ENCODE assay signal across 19 cellular contexts in the genomic region with DNA sequence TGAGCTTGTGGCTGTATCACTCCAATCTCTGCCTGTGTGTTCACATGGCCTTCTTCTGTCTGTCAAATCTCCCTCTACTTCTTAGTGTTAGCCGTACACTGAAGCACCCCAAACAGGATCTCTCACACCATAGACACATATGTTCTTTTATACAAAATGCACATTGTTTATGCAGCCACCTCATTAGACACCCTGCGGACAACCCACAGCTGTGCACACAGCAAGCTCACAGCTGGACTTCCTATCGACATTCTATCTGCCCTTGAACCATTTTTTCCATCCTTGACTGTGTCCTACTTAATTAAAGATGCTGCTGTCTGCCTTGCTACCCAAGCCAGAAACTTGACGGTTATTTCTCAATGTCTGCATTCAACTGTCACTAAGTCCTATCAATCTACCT. TPM values are rescaled to one million over a fixed set of nuclear protein-coding genes. Genes with fewer than 3 reads are reported as not detected.
DNase-seq lines count a peak whose midpoint lies in the region; ATAC-seq and TF ChIP-seq lines count a peak whose summit lies in the region.
"Had no signal": no experiment of that assay in that cellular context is flagged by ENCODE, and none has a peak within 500 bp of the region (broad histone marks: within the 10 kb centered on the region; RNA-seq: fewer than 3 reads in every experiment).

No MANE protein-coding gene starts in this region.

- peaks cover 19% of the 10 kb centered on the region for H3K9me3 Mint-ChIP-seq in glutamatergic neuron (ENCODE audit: unreplicated experiment)
- H3K9me3 Mint-ChIP-seq: activated CD4-positive, alpha-beta memory T cell treated with anti-CD3 and anti-CD28 coated beads, Interleukin-2, amount 10 ng/mL, durations not matched to agents 7 days and 5 days had no signal

- no peak for ATAC-seq in GM18873 (IDR thresholded peaks at IDR 0.05; ENCODE audit: low FRiP score, unreplicated experiment)
- ATAC-seq: HepG2; stimulated activated naive CD8-positive, alpha-beta T cell treated with anti-CD3 and anti-CD28 coated beads, Interleukin-15, Interleukin-2, amounts not matched to agents 100 U/mL and 50 U/mL, for 24 hours had no signal

- peaks cover 6% of the 10 kb centered on the region for H3K36me3 Mint-ChIP-seq in glutamatergic neuron (ENCODE audit: unreplicated experiment)
- H3K36me3 Mint-ChIP-seq: memory B cell had no signal

- no peak overlapping the region for H3K4me3 Mint-ChIP-seq in glutamatergic neuron (ENCODE audit: unreplicated experiment)
- H3K4me3 Mint-ChIP-seq: activated CD4-positive, alpha-beta memory T cell treated with anti-CD3 and anti-CD28 coated beads, Interleukin-2, amount 10 ng/mL, durations not matched to agents 7 days and 5 days; memory B cell had no signal

- DNase-seq in COR-L47 (lab: John Stamatoyannopoulos, UW) (peak; percentile 83), NCI-H1092 (lab: John Stamatoyannopoulos, UW) (peak; percentile 12), NCI-H510A treated with DMSO at 0.1 percent for 48 hours (lab: John Stamatoyannopoulos, UW) (peak; percentile 93), glutamatergic neuron (no peak), SK-N-DZ (ENCODE audit: low spot score) (no peak), NCI-H226 (no peak), SW480 (ENCODE audit: low spot score) (no peak)
- DNase-seq: activated CD4-positive, alpha-beta memory T cell treated with anti-CD3 and anti-CD28 coated beads, Interleukin-2, amount 10 ng/mL, durations not matched to agents 7 days and 5 days; activated T-cell treated with anti-CD3 and anti-CD28 coated beads, Interleukin-2, amount 50 U/mL, for 48 hours; BE2C; effector CD8-positive, alpha-beta T cell; GM23248; MM.1S; stimulated activated naive CD8-positive, alpha-beta T cell treated with anti-CD3 and anti-CD28 coated beads, Interleukin-15, Interleukin-2, amounts not matched to agents 100 U/mL and 50 U/mL, for 24 hours had no signal

- no peak for TF ChIP-seq CTCF in glutamatergic neuron (IDR thresholded peaks at IDR 0.05; ENCODE audit: partially characterized antibody, unreplicated experiment)

- peaks cover 23% of the 10 kb centered on the region for H3K27me3 Mint-ChIP-seq in glutamatergic neuron (ENCODE audit: unreplicated experiment)
- H3K27me3 Mint-ChIP-seq: memory B cell had no signal

- no peaks in the 10 kb centered on the region for H3K4me1 Mint-ChIP-seq in glutamatergic neuron (ENCODE audit: low read depth, unreplicated experiment)

- peak overlapping the region; percentile 10 for H3K27ac Mint-ChIP-seq in glutamatergic neuron (ENCODE audit: unreplicated experiment)
- H3K27ac Mint-ChIP-seq: activated CD4-positive, alpha-beta memory T cell treated with anti-CD3 and anti-CD28 coated beads, Interleukin-2, amount 10 ng/mL, durations not matched to agents 7 days and 5 days; memory B cell had no signal

RNA-seq across cellular contexts. Expression of gene ZBTB21, which starts 3.2 kb away (rescaled TPM):
- total RNA-seq in glutamatergic neuron (ENCODE audit: unreplicated experiment), result 21.2 TPM
- 4.3 and 6.2 TPM in 2 replicates for polyA plus RNA-seq in SK-N-DZ (2014; cell fraction: cytosol; rRNA removed)
- polyA plus RNA-seq in SK-N-DZ (2014; cell fraction: nucleus; rRNA removed), result 3.1 and 3.9 TPM in 2 replicates

RNA-seq across cellular contexts. Expression of gene UMODL1, which starts 57.8 kb away (rescaled TPM):
- total RNA-seq in glutamatergic neuron (ENCODE audit: unreplicated experiment), result not detected
- polyA plus RNA-seq in SK-N-DZ (2014; cell fraction: cytosol; rRNA removed), result not detected in 2 replicates
- polyA plus RNA-seq in SK-N-DZ (2014; cell fraction: nucleus; rRNA removed), result not detected in 2 replicates
- total RNA-seq: cardiac muscle cell, GM23248, HepG2, right atrium auricular region had no signal
- polyA plus RNA-seq: cardiac muscle cell, GM23248, HepG2 had no signal

RNA-seq across cellular contexts. Expression of gene C2CD2, which starts 59.5 kb away (rescaled TPM):
- 0.78 TPM for total RNA-seq in glutamatergic neuron (ENCODE audit: unreplicated experiment)
- polyA plus RNA-seq in SK-N-DZ (2014; cell fraction: cytosol; rRNA removed), result 4.1 and 4.3 TPM in 2 replicates
- polyA plus RNA-seq in SK-N-DZ (2014; cell fraction: nucleus; rRNA removed), result 5.5 and 5.8 TPM in 2 replicates

Comparison
In these comparisons a context has a peak if more than half of its experiments do, and no peak if none do; other contexts are left out.
1. DNase-seq: peak in COR-L47 (single experiment), NCI-H1092 (single experiment) and NCI-H510A treated with DMSO at 0.1 percent for 48 hours (single experiment); none in glutamatergic neuron (single experiment), SK-N-DZ (single experiment), NCI-H226 (single experiment) and SW480 (single experiment).